ENCODE assay signal across 21 cellular contexts in genomic region chr12:44859998-44860689, GRCh38. TPM values are rescaled to one million over a fixed set of nuclear protein-coding genes. Genes with fewer than 3 reads are reported as not detected.
DNase-seq lines count a peak whose midpoint lies in the region; ATAC-seq and TF ChIP-seq lines count a peak whose summit lies in the region.
"Had no signal": no experiment of that assay in that cellular context is flagged by ENCODE, and none has a peak within 500 bp of the region (broad histone marks: within the 10 kb centered on the region; RNA-seq: fewer than 3 reads in every experiment).

No MANE protein-coding gene starts in this region.

- in situ Hi-C loops in transverse colon (cut with MboI; ENCODE audit: low pct_ligation_motif_present in 1 of 4, low pct_unique_long_range_greater_than_20kb in 1 of 4, low sequenced_read_pairs in 3 of 4) = no loop called here

- peak overlapping the region; percentile 45 for H3K27ac Mint-ChIP-seq in activated T-cell treated with anti-CD3 and anti-CD28 coated beads, Interleukin-2, amount 50 U/mL, for 72 hours
- peak overlapping the region; percentile 91 for H3K27ac Mint-ChIP-seq in activated naive CD8-positive, alpha-beta T cell
- H3K27ac Mint-ChIP-seq in stimulated activated naive CD8-positive, alpha-beta T cell treated with anti-CD3 and anti-CD28 coated beads, Interleukin-15, Interleukin-2, amounts not matched to agents 100 ng/mL and 50 ng/mL, for 24 hours = peak overlapping the region; percentile 81

- H3K9me3 ChIP-seq in Karpas-422 (ENCODE audit: low read length) (no peaks in the 10 kb centered on the region), transverse colon (no peaks in the 10 kb centered on the region)
- H3K9me3 ChIP-seq: Caco-2, HAP-1 had no signal

- peak overlapping the region; percentile 34; the same call in 1 of the 2 replicates for H3K27ac ChIP-seq in Karpas-422 (ENCODE audit: low read length)
- H3K27ac ChIP-seq in transverse colon = no peak overlapping the region
- H3K27ac ChIP-seq: C4-2B, GM23248, KMS-11 had no signal

- no peak overlapping the region for H3K4me3 ChIP-seq in Karpas-422 (ENCODE audit: low read length)
- no peak overlapping the region for H3K4me3 ChIP-seq in transverse colon
- H3K4me3 ChIP-seq: GM23248, HAP-1 had no signal

- intact Hi-C loops in transverse colon (cut with DNase I; ENCODE audit: low total_unique reads) = no loop called here

- H3K27me3 ChIP-seq in Karpas-422 (ENCODE audit: low read length) (no peaks in the 10 kb centered on the region), transverse colon (no peaks in the 10 kb centered on the region)

- peaks cover 61% of the 10 kb centered on the region for H3K4me1 Mint-ChIP-seq in activated T-cell treated with anti-CD3 and anti-CD28 coated beads, Interleukin-2, amount 50 U/mL, for 72 hours (ENCODE audit: low read depth)
- H3K4me1 Mint-ChIP-seq in activated naive CD8-positive, alpha-beta T cell (ENCODE audit: low read depth) = peaks cover 89% of the 10 kb centered on the region
- peaks cover 91% of the 10 kb centered on the region for H3K4me1 Mint-ChIP-seq in stimulated activated naive CD8-positive, alpha-beta T cell treated with anti-CD3 and anti-CD28 coated beads, Interleukin-15, Interleukin-2, amounts not matched to agents 100 ng/mL and 50 ng/mL, for 24 hours (ENCODE audit: low read depth)

- H3K4me1 ChIP-seq in Karpas-422 (ENCODE audit: low read length) (peaks cover 83% of the 10 kb centered on the region), transverse colon (no peaks in the 10 kb centered on the region)
- H3K4me1 ChIP-seq: Caco-2, HAP-1 had no signal

- H3K4me2 ChIP-seq in Karpas-422 (ENCODE audit: low read depth, low read length, poor library complexity, severe bottlenecking) = no peak overlapping the region
- H3K4me2 ChIP-seq: KMS-11 had no signal

- H3K36me3 Mint-ChIP-seq in activated T-cell treated with anti-CD3 and anti-CD28 coated beads, Interleukin-2, amount 50 U/mL, for 72 hours (ENCODE audit: insufficient read depth in 2 of 2) = peaks cover 10 to 27% of the 10 kb centered on the region in 2 donors
- H3K36me3 Mint-ChIP-seq in activated naive CD8-positive, alpha-beta T cell = peaks cover 25% of the 10 kb centered on the region
- peaks cover 28% of the 10 kb centered on the region for H3K36me3 Mint-ChIP-seq in stimulated activated naive CD8-positive, alpha-beta T cell treated with anti-CD3 and anti-CD28 coated beads, Interleukin-15, Interleukin-2, amounts not matched to agents 100 ng/mL and 50 ng/mL, for 24 hours (ENCODE audit: low read depth)

- 71% methylated on average over 1 of the region's 1 CpG for WGBS in transverse colon (ENCODE audit: low coverage in 1 of 2), 2 donors

- TF ChIP-seq POLR2A in transverse colon (IDR thresholded peaks at IDR 0.05) = no peak

- peaks cover 94% of the 10 kb centered on the region for H3K79me2 ChIP-seq in Karpas-422 (ENCODE audit: low read length)

- H3K9me2 ChIP-seq in Karpas-422 (replicated peaks; ENCODE audit: insufficient read depth, low read length) = no peaks in the 10 kb centered on the region

- TF ChIP-seq EP300 in transverse colon (IDR thresholded peaks at IDR 0.05; ENCODE audit: low read depth) = no peak

- no peaks in the 10 kb centered on the region for H4K20me1 ChIP-seq in Karpas-422 (ENCODE audit: insufficient read depth, low read depth, low read length)

- peak overlapping the region; percentile 45 to 62 for H3K4me3 Mint-ChIP-seq in activated T-cell treated with anti-CD3 and anti-CD28 coated beads, Interleukin-2, amount 50 U/mL, for 72 hours
- H3K4me3 Mint-ChIP-seq in activated naive CD8-positive, alpha-beta T cell = peak overlapping the region; percentile 42
- no peak overlapping the region for H3K4me3 Mint-ChIP-seq in stimulated activated naive CD8-positive, alpha-beta T cell treated with anti-CD3 and anti-CD28 coated beads, Interleukin-15, Interleukin-2, amounts not matched to agents 100 ng/mL and 50 ng/mL, for 24 hours

- H2AFZ ChIP-seq in Karpas-422 (ENCODE audit: low read length) = no peak overlapping the region
- H2AFZ ChIP-seq: GM23248 had no signal

- no peak for TF ChIP-seq CTCF in transverse colon (IDR thresholded peaks at IDR 0.05)

- ATAC-seq in activated T-cell treated with anti-CD3 and anti-CD28 coated beads, Interleukin-2, amount 50 U/mL, for 72 hours (replicated peaks in 1 of 2) = peak; percentile 61 to 65
- ATAC-seq: Right ventricle myocardium inferior had no signal

- H3K9ac ChIP-seq in Karpas-422 (ENCODE audit: low read length) = no peak overlapping the region
- H3K9ac ChIP-seq: GM23248, KMS-11 had no signal

- H3K27me3 Mint-ChIP-seq in activated T-cell treated with anti-CD3 and anti-CD28 coated beads, Interleukin-2, amount 50 U/mL, for 72 hours (ENCODE audit: low read depth) = no peaks in the 10 kb centered on the region
- H3K27me3 Mint-ChIP-seq in activated naive CD8-positive, alpha-beta T cell = no peaks in the 10 kb centered on the region
- H3K27me3 Mint-ChIP-seq in stimulated activated naive CD8-positive, alpha-beta T cell treated with anti-CD3 and anti-CD28 coated beads, Interleukin-15, Interleukin-2, amounts not matched to agents 100 ng/mL and 50 ng/mL, for 24 hours = no peaks in the 10 kb centered on the region

- peaks cover 0 to 5% of the 10 kb centered on the region in 2 donors for H3K9me3 Mint-ChIP-seq in activated T-cell treated with anti-CD3 and anti-CD28 coated beads, Interleukin-2, amount 50 U/mL, for 72 hours
- peaks cover 17% of the 10 kb centered on the region for H3K9me3 Mint-ChIP-seq in activated naive CD8-positive, alpha-beta T cell (ENCODE audit: low read depth)
- peaks cover 10% of the 10 kb centered on the region for H3K9me3 Mint-ChIP-seq in stimulated activated naive CD8-positive, alpha-beta T cell treated with anti-CD3 and anti-CD28 coated beads, Interleukin-15, Interleukin-2, amounts not matched to agents 100 ng/mL and 50 ng/mL, for 24 hours

- no peak for DNase-seq in activated T-cell treated with anti-CD3 and anti-CD28 coated beads, Interleukin-2, amount 50 U/mL, for 72 hours
- DNase-seq in activated T-cell treated with anti-CD3 and anti-CD28 coated beads for 4 hours (no peak), Karpas-422 (no peak), DMS 273 (lab: John Stamatoyannopoulos, UW; ENCODE audit: unreplicated experiment) (no peak), transverse colon (no peak)
- DNase-seq: AML-193, Caco-2, DMS153, GDM1, GM23248, NCI-H1417 treated with DMSO at 0.1 percent for 48 hours, NCI-H187 treated with DMSO at 0.1 percent for 48 hours, NCI-H2227 treated with DMSO at 0.1 percent for 48 hours, NCI-H510A treated with DMSO at 0.1 percent for 48 hours, NCI-H774 had no signal

- H3K36me3 ChIP-seq in Karpas-422 (ENCODE audit: insufficient read depth, low read length) = peaks cover 8% of the 10 kb centered on the region
- no peaks in the 10 kb centered on the region for H3K36me3 ChIP-seq in transverse colon
- H3K36me3 ChIP-seq: HAP-1 had no signal

RNA-seq across cellular contexts. Expression of gene NELL2, which starts 16.0 kb away (rescaled TPM):
- 10 to 100 TPM; 36.3 to 66.0 TPM for total RNA-seq in activated T-cell treated with anti-CD3 and anti-CD28 coated beads, Interleukin-2, amount 50 U/mL, for 72 hours
- 188 and 207 TPM in 2 replicates for total RNA-seq in Karpas-422 (2014; rRNA removed; shearing (Covaris generic); ENCODE audit: low replicate concordance)
- total RNA-seq in transverse colon = 10 to 100 TPM in 1 of 4 donors, 1 to 10 TPM in 3; 1.4 to 10.5 (median 9.5) TPM
- total RNA-seq: GM23248, Right ventricle myocardium inferior had no signal
